ENCODE assay signal across 8 cellular contexts in the genomic region with DNA sequence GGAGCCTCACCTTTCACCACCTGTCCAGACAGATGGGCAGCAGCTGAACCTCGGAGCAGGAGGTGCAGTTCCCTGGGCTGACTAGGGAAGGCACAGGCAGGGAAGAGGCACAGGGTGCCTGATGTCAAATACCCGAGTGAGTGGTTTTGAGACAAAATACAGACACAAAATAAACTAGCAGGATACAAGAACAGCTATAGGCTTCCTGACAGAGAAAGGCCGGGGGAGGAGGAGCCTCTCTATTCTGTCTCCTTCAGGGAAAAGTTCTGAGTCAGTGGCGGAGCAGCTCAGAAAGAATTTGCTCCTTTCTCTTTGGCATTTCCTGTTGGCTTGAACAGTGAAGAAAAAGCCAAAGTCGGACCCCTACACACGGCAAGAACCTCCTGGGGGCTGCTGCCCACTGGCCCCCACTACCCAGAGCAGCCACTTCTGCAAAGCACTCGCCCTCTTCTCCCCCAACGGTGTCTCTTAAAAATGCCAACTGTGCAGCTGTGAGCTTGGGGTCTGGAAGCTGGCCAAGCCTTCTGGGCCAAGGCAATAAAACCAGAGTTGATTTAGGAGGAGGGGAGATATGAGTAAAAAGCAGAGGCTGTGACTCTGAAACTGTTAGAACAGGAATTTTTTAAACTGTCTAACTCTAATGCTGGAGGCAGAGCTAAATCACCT. TPM values are rescaled to one million over a fixed set of nuclear protein-coding genes. Genes with fewer than 3 reads are reported as not detected.
DNase-seq lines count a peak whose midpoint lies in the region; ATAC-seq and TF ChIP-seq lines count a peak whose summit lies in the region.

No MANE protein-coding gene starts in this region.

- no peaks in the 10 kb centered on the region for H3K9me3 ChIP-seq in BE2C

- peaks cover 81% of the 10 kb centered on the region for H3K36me3 ChIP-seq in BE2C

- H3K4me3 ChIP-seq in BE2C (ENCODE audit: low read depth, low read length) (no peak overlapping the region), LNCaP clone FGC (ENCODE audit: low read depth, low read length) (peak overlapping the region; percentile 35), skeletal muscle cell (ENCODE audit: low read depth, low read length) (peak overlapping the region; percentile 4)

- peak; percentile 96 for ATAC-seq in SK-N-SH treated with all-trans-retinoic acid at 6 μM for 48 hours
- no peak for ATAC-seq in HG03565 (IDR thresholded peaks at IDR 0.05; ENCODE audit: unreplicated experiment)
- ATAC-seq in GM18502 (IDR thresholded peaks at IDR 0.05; ENCODE audit: poor library complexity, unreplicated experiment), result no peak

- TF ChIP-seq CTCF in BE2C (IDR thresholded peaks at IDR 0.05; ENCODE audit: low read depth, low read length) (no peak), LNCaP clone FGC (IDR thresholded peaks at IDR 0.05; ENCODE audit: control insufficient read depth, extremely low read depth, insufficient read depth) (no peak)

- peaks cover 10% of the 10 kb centered on the region for H3K4me1 ChIP-seq in BE2C

- peak; percentile 68 for DNase-seq in BE2C
- peak; percentile 84 for DNase-seq in LNCaP clone FGC (ENCODE audit: low read depth)
- peak; percentile 94 for DNase-seq in glomerular visceral epithelial cell (ENCODE audit: extremely low spot score)
- DNase-seq in skeletal muscle cell (ENCODE audit: low read depth), result peak; percentile 96
- DNase-seq in stimulated activated CD4-positive, alpha-beta T cell treated with anti-CD3 and anti-CD28 coated beads, Interleukin-2, amount 100 ng/mL, for 24 hours, result no peak

- H3K27me3 ChIP-seq in BE2C, result no peaks in the 10 kb centered on the region

TF ChIP-seq in SK-N-SH treated with all-trans-retinoic acid at 6 μM for 48 hours, 23 proteins besides CTCF, POLR2A, EP300 and RAD21:
- no peak for TF ChIP-seq ZNF565 (CRISPR knock-in tag; conservative IDR thresholded peaks at IDR 0.05; ENCODE audit: low read depth)
- TF ChIP-seq, protein P1, sequence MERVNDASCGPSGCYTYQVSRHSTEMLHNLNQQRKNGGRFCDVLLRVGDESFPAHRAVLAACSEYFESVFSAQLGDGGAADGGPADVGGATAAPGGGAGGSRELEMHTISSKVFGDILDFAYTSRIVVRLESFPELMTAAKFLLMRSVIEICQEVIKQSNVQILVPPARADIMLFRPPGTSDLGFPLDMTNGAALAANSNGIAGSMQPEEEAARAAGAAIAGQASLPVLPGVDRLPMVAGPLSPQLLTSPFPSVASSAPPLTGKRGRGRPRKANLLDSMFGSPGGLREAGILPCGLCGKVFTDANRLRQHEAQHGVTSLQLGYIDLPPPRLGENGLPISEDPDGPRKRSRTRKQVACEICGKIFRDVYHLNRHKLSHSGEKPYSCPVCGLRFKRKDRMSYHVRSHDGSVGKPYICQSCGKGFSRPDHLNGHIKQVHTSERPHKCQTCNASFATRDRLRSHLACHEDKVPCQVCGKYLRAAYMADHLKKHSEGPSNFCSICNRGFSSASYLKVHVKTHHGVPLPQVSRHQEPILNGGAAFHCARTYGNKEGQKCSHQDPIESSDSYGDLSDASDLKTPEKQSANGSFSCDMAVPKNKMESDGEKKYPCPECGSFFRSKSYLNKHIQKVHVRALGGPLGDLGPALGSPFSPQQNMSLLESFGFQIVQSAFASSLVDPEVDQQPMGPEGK (CRISPR knock-in tag; IDR thresholded peaks at IDR 0.05; ENCODE audit: borderline replicate concordance), result peak; percentile 99
- peak; percentile 58; the same call in 1 of the 2 replicates for TF ChIP-seq CSDC2 (CRISPR knock-in tag; IDR thresholded peaks at IDR 0.05)
- TF ChIP-seq TCF4 (CRISPR knock-in tag; IDR thresholded peaks at IDR 0.05; ENCODE audit: borderline replicate concordance), result no peak
- 0 out of 2 replicates have a peak, but pooled peaks have one; percentile 53 for TF ChIP-seq ZFP3 (CRISPR knock-in tag; IDR thresholded peaks at IDR 0.05)
TF ChIP-seq in SK-N-SH treated with all-trans-retinoic acid at 6 μM for 48 hours: peak in this region for 3.

RNA-seq across cellular contexts. Expression of gene FAAP100, which starts 14.4 kb away (rescaled TPM):
- polyA plus RNA-seq in BE2C (2012; ENCODE audit: insufficient read depth, insufficient read length, low read depth), result 43.0 TPM

RNA-seq across cellular contexts. Expression of gene FSCN2, which starts 38.4 kb away (rescaled TPM):
- 2.4 TPM for polyA plus RNA-seq in BE2C (2012; ENCODE audit: insufficient read depth, insufficient read length, low read depth)

RNA-seq across cellular contexts. Expression of gene ACTG1, which starts 54.0 kb away (rescaled TPM):
- 2,263 TPM for polyA plus RNA-seq in BE2C (2012; ENCODE audit: insufficient read depth, insufficient read length, low read depth)

Comparison
In these comparisons a context has a peak if more than half of its experiments do, and no peak if none do; other contexts are left out.
1. DNase-seq: peak in BE2C (single experiment), LNCaP clone FGC (single experiment), glomerular visceral epithelial cell (single experiment) and skeletal muscle cell (single experiment); none in stimulated activated CD4-positive, alpha-beta T cell treated with anti-CD3 and anti-CD28 coated beads, Interleukin-2, amount 100 ng/mL, for 24 hours (0 of 2).